8 cellular contexts compared by ENCODE assay signal in the genomic region with DNA sequence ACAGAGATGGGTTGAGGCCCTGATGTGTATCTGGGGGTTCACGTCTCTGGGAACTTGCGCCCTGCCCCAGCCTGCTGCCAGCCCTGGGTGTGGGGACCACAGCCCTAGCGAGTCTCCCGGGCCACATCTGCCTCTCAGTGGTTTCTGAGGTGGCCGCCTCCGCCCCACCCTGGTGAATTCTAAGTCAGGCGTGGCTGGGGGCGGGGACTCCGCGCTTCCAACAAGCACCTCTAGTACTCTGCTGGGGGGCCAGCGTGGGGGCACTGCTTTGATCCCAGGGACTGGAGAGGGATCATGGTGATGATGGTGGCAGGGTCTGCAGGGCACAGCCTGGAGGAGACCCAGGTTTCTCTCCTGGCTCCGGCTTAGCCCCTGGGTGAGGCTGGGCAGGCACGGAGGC. TPM values are rescaled to one million over a fixed set of nuclear protein-coding genes. Genes with fewer than 3 reads are reported as not detected.
DNase-seq lines count a peak whose midpoint lies in the region; ATAC-seq and TF ChIP-seq lines count a peak whose summit lies in the region.

No MANE protein-coding gene starts in this region.

- no peak overlapping the region for H3K4me3 ChIP-seq in MG63

- peak; percentile 59 for ATAC-seq in GM19463 (IDR thresholded peaks at IDR 0.05; ENCODE audit: unreplicated experiment)
- ATAC-seq in foreskin keratinocyte = peak; percentile 24

- H3K4me1 ChIP-seq in foreskin keratinocyte = peaks cover 21% of the 10 kb centered on the region

- DNase-seq in activated CD4-positive, alpha-beta T cell treated with anti-CD3 and anti-CD28 coated beads for 4 hours = peak; percentile 49 to 59
- DNase-seq in foreskin keratinocyte (no peak), mucosa of gallbladder (ENCODE audit: low spot score) (no peak), MG63 (no peak), EL (no peak)
- peak; percentile 60 to 66 for DNase-seq in stimulated activated CD8-positive, alpha-beta memory T cell treated with anti-CD3 and anti-CD28 coated beads, Interleukin-7, amount 100 ng/mL, for 48 hours (ENCODE audit: extremely low read depth in 1 of 2, low read depth in 1 of 2)
- DNase-seq in activated CD4-positive, CD25-positive, alpha-beta regulatory T cell (lab: John Stamatoyannopoulos, UW) = no peak

- no peak for TF ChIP-seq CTCF in foreskin keratinocyte (conservative IDR thresholded peaks at IDR 0.05)

- H3K36me3 ChIP-seq in MG63 = peaks cover 8% of the 10 kb centered on the region

- no peaks in the 10 kb centered on the region for H3K9me3 ChIP-seq in MG63

- H3K27me3 ChIP-seq in foreskin keratinocyte (no peaks in the 10 kb centered on the region), MG63 (no peaks in the 10 kb centered on the region)

- H3K27ac ChIP-seq in foreskin keratinocyte = no peak overlapping the region

RNA-seq across cellular contexts. Expression of gene GLIS2, which starts 3.6 kb away (rescaled TPM):
- total RNA-seq in foreskin keratinocyte (5.0 and 5.3 TPM in 2 replicates), mucosa of gallbladder (22.2 TPM)
- polyA plus RNA-seq in foreskin keratinocyte = 9.5 TPM in 2 replicates
- 0.22 and 2.1 TPM in 2 replicates for total RNA-seq in MG63 (2014; rRNA removed; shearing (Covaris generic); ENCODE audit: low replicate concordance)

RNA-seq across cellular contexts. Expression of gene PAM16, which starts 31.7 kb away (rescaled TPM):
- total RNA-seq in foreskin keratinocyte (42.8 and 49.2 TPM in 2 replicates), mucosa of gallbladder (27.5 TPM)
- polyA plus RNA-seq in foreskin keratinocyte = 73.7 and 76.5 TPM in 2 replicates
- total RNA-seq in MG63 (2014; rRNA removed; shearing (Covaris generic); ENCODE audit: low replicate concordance) = 84.1 and 105 TPM in 2 replicates

RNA-seq across cellular contexts. Expression of gene TFAP4, which starts 46.6 kb away (rescaled TPM):
- total RNA-seq in foreskin keratinocyte = 13.7 and 19.7 TPM in 2 replicates
- 11.9 and 15.1 TPM in 2 replicates for polyA plus RNA-seq in foreskin keratinocyte
- total RNA-seq in mucosa of gallbladder = 12.1 TPM
- 28.5 and 42.2 TPM in 2 replicates for total RNA-seq in MG63 (2014; rRNA removed; shearing (Covaris generic); ENCODE audit: low replicate concordance)

RNA-seq across cellular contexts. Expression of gene VASN, which starts 52.2 kb away (rescaled TPM):
- 1.8 and 2.3 TPM in 2 replicates for total RNA-seq in foreskin keratinocyte
- polyA plus RNA-seq in foreskin keratinocyte = 1.5 and 2.0 TPM in 2 replicates
- 31.5 TPM for total RNA-seq in mucosa of gallbladder
- 55.7 and 68.7 TPM in 2 replicates for total RNA-seq in MG63 (2014; rRNA removed; shearing (Covaris generic); ENCODE audit: low replicate concordance)

Comparison
In these comparisons a context has a peak if more than half of its experiments do, and no peak if none do; other contexts are left out.
1. DNase-seq: peak in activated CD4-positive, alpha-beta T cell treated with anti-CD3 and anti-CD28 coated beads for 4 hours (2 of 2) and stimulated activated CD8-positive, alpha-beta memory T cell treated with anti-CD3 and anti-CD28 coated beads, Interleukin-7, amount 100 ng/mL, for 48 hours (2 of 2); none in foreskin keratinocyte (0 of 2), mucosa of gallbladder (single experiment), MG63 (single experiment), EL (single experiment) and activated CD4-positive, CD25-positive, alpha-beta regulatory T cell (0 of 4).